In genomic region chr20:34872604-34873224, GRCh38 we compare ENCODE assay signal across 8 cellular contexts. TPM values are rescaled to one million over a fixed set of nuclear protein-coding genes. Genes with fewer than 3 reads are reported as not detected.
DNase-seq lines count a peak whose midpoint lies in the region; ATAC-seq and TF ChIP-seq lines count a peak whose summit lies in the region.

Gene GGT7, minus strand, starts transcription at chr20:34872856. Its CDS starts 41 bp downstream, at chr20:34872815.

- H3K27me3 ChIP-seq in CD4-positive, alpha-beta memory T cell (ENCODE audit: insufficient read depth, low read length) = no peaks in the 10 kb centered on the region
- H3K27me3 ChIP-seq in upper lobe of left lung = no peaks in the 10 kb centered on the region

- H3K9me3 ChIP-seq in CD4-positive, alpha-beta memory T cell (ENCODE audit: control insufficient read depth in 1 of 2, low read length in 2 of 2) = no peaks in the 10 kb centered on the region
- H3K9me3 ChIP-seq in upper lobe of left lung = no peaks in the 10 kb centered on the region

- intact Hi-C loops in CD4-positive, alpha-beta memory T cell (cut with micrococcal nuclease) = loop anchor here (5.0 to 10.0 kb wide), 2 partner anchors 198 to 275 kb away; partner anchors contain the start of genes EDEM2 and PIGU
- intact Hi-C loops in T-helper 1 cell treated with Interleukin-12 subunit alpha and Interleukin-12 subunit beta and Interleukin-4 antibody, amounts not matched to agents 30 ng/mL and 1 ng/mL, for 36 hours (cut with micrococcal nuclease) = loop anchor here (1.0 to 2.0 kb wide), 2 partner anchors 38 to 404 kb away; no protein-coding TSS in a partner anchor
- intact Hi-C loops in left ventricle myocardium superior (cut with micrococcal nuclease) = no loop called here

- peak within 1 kb of the TSS; percentile 47 to 48 for H3K4me3 ChIP-seq in CD4-positive, alpha-beta memory T cell (ENCODE audit: low read length in 2 of 2)
- peak within 1 kb of the TSS; percentile 39 to 71 (median 59) for H3K4me3 ChIP-seq in upper lobe of left lung

- peak within 1 kb of the TSS; percentile 75 to 94 (median 91) for H3K27ac Mint-ChIP-seq in CD4-positive, alpha-beta memory T cell
- H3K27ac Mint-ChIP-seq in progenitor cell of endocrine pancreas = peak within 1 kb of the TSS; percentile 60

- H3K4me1 ChIP-seq in CD4-positive, alpha-beta memory T cell (ENCODE audit: insufficient read depth, low read length) = peaks cover 54% of the 10 kb centered on the region
- H3K4me1 ChIP-seq in upper lobe of left lung = peaks cover 34 to 49% (median 40%) of the 10 kb centered on the region in 4 donors

- peak; percentile 83 to 85 (median 84) for DNase-seq in CD4-positive, alpha-beta memory T cell
- DNase-seq in NCI-H1105 treated with DMSO at 0.1 percent for 48 hours (lab: John Stamatoyannopoulos, UW) (peak; percentile 82), amniotic epithelial cell (ENCODE audit: low read depth) (peak; percentile 47), left ventricle myocardium superior (peak; percentile 91), progenitor cell of endocrine pancreas (ENCODE audit: low spot score, unreplicated experiment) (peak; percentile 94), upper lobe of left lung (peak; percentile 93 to 96)

- TF ChIP-seq POLR2A in upper lobe of left lung (IDR thresholded peaks at IDR 0.05) = peak in 2 of 4 donors; percentile 36 to 63

- peak within 1 kb of the TSS; percentile 84 to 93 (median 90) for H3K4me3 Mint-ChIP-seq in CD4-positive, alpha-beta memory T cell
- H3K4me3 Mint-ChIP-seq in progenitor cell of endocrine pancreas (ENCODE audit: low read depth) = peak within 1 kb of the TSS; percentile 80

- 0 to 4% methylated on average over 8 to 24 of the region's 52 CpGs for WGBS in upper lobe of left lung, 2 donors

- H3K9me3 Mint-ChIP-seq in CD4-positive, alpha-beta memory T cell = no peaks in the 10 kb centered on the region
- no peaks in the 10 kb centered on the region for H3K9me3 Mint-ChIP-seq in progenitor cell of endocrine pancreas (ENCODE audit: low read depth)

- H3K27me3 Mint-ChIP-seq in CD4-positive, alpha-beta memory T cell = no peaks in the 10 kb centered on the region
- peaks cover 21% of the 10 kb centered on the region for H3K27me3 Mint-ChIP-seq in progenitor cell of endocrine pancreas

- CTCF ChIA-PET in CD4-positive, alpha-beta memory T cell (lab: Charles Lee; ENCODE audit: partially characterized antibody) = interaction anchor here (0.6 to 7.2 kb wide), 15 partner anchors 8 to 411 kb away, joined by 3 to 100 read pairs (median 4); partner anchors contain the start of genes GSS, MYH7B and NCOA6

- POLR2A ChIA-PET in CD4-positive, alpha-beta memory T cell (lab: Charles Lee; ENCODE audit: partially characterized antibody) = interaction anchor here (0.6 to 2.1 kb wide), 5 partner anchors 8 to 274 kb away, joined by 3 to 11 read pairs (median 4); partner anchors contain the start of genes EDEM2, GSS, MYH7B and NCOA6

- peak; percentile 51 for ATAC-seq in GM21786 (IDR thresholded peaks at IDR 0.05; ENCODE audit: unreplicated experiment)
- peak; percentile 66 for ATAC-seq in left ventricle myocardium superior
- peak; percentile 66 to 80 for ATAC-seq in upper lobe of left lung (ENCODE audit: low FRiP score in 2 of 2)

- peaks cover 40 to 78% (median 59%) of the 10 kb centered on the region in 4 donors for H3K4me1 Mint-ChIP-seq in CD4-positive, alpha-beta memory T cell
- H3K4me1 Mint-ChIP-seq in progenitor cell of endocrine pancreas (ENCODE audit: low read depth) = peaks cover 32% of the 10 kb centered on the region

- no peaks in the 10 kb centered on the region for H3K36me3 ChIP-seq in CD4-positive, alpha-beta memory T cell (ENCODE audit: insufficient read depth, low read length)
- no peaks in the 10 kb centered on the region for H3K36me3 ChIP-seq in upper lobe of left lung

- peak within 1 kb of the TSS; percentile 52 for H3K27ac ChIP-seq in CD4-positive, alpha-beta memory T cell (ENCODE audit: low read depth, low read length)
- peak within 1 kb of the TSS in 3 of 4 donors; percentile 52 to 60 (median 54) for H3K27ac ChIP-seq in upper lobe of left lung

- TF ChIP-seq CTCF in progenitor cell of endocrine pancreas (IDR thresholded peaks at IDR 0.05; ENCODE audit: unreplicated experiment) (peak; percentile 86), upper lobe of left lung (IDR thresholded peaks at IDR 0.05) (peak; percentile 70 to 84 (median 75))

- peak in 1 of 4 donors; percentile 38 for TF ChIP-seq EP300 in upper lobe of left lung (IDR thresholded peaks at IDR 0.05)

- H3K36me3 Mint-ChIP-seq in CD4-positive, alpha-beta memory T cell = no peaks in the 10 kb centered on the region
- peaks cover 1% of the 10 kb centered on the region for H3K36me3 Mint-ChIP-seq in progenitor cell of endocrine pancreas (ENCODE audit: insufficient read depth)

RNA-seq across cellular contexts. Expression of gene GGT7, which starts in this region (rescaled TPM):
- 10 to 100 TPM; 35.3 to 37.2 TPM for total RNA-seq in CD4-positive, alpha-beta memory T cell
- 1 to 10 TPM; 2.0 to 5.7 TPM for polyA plus RNA-seq in CD4-positive, alpha-beta memory T cell
- total RNA-seq in T-helper 1 cell treated with Interleukin-12 subunit alpha and Interleukin-12 subunit beta and Interleukin-4 antibody, amounts not matched to agents 30 ng/mL and 1 ng/mL, for 36 hours = 16.2 and 16.5 TPM in 2 replicates
- 22.0 TPM for total RNA-seq in left ventricle myocardium superior
- 58.4 and 59.1 TPM in 2 replicates for total RNA-seq in progenitor cell of endocrine pancreas
- total RNA-seq in upper lobe of left lung = 10 to 100 TPM; 12.9 to 49.2 (median 25.1) TPM

Comparison
In these comparisons a context has a peak if more than half of its experiments do, and no peak if none do; other contexts are left out.
1. Peak in every context shown above with its lines: DNase-seq, ATAC-seq, H3K4me3 ChIP-seq and H3K27ac ChIP-seq.